Comparison of ENCODE assay signal across 10 cellular contexts in the genomic region with DNA sequence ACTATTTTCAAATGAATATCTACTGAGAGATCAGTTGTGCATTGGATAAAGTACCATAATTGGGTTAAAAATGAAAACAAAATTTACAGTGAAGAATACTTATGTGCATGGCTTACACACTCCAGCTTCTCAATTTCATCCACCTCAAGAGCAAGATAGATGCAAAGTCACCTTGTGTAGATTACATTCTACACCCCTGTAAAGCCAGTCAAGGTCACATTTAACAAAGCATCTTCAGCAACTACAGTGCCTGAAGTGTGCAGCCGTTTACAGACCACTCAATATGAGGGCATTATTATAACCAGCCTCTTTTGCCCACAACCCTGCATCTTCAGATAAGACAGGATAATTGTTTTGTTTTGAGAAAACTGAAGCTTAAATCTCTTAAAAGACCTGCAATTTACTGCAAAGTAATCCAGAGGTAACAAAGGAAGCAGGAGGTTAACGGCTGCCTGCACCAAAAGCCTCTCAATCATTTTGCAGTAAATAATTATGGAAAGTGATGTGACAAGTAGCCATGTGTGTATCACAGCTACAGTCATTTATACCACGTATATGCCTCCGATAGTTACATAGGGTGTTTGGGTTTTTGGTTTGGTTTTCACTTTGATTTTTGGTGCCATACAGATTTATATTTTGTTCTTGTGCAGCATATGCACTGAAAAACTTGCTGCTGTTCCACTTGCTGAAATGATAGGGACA. TPM values are rescaled to one million over a fixed set of nuclear protein-coding genes. Genes with fewer than 3 reads are reported as not detected.
DNase-seq lines count a peak whose midpoint lies in the region; ATAC-seq and TF ChIP-seq lines count a peak whose summit lies in the region.
"Had no signal": no experiment of that assay in that cellular context is flagged by ENCODE, and none has a peak within 500 bp of the region (broad histone marks: within the 10 kb centered on the region; RNA-seq: fewer than 3 reads in every experiment).

No MANE protein-coding gene starts in this region.

- H2AK5ac ChIP-seq in mesenchymal stem cell (ENCODE audit: low read length, severe bottlenecking), result no peak overlapping the region

- H3K18ac ChIP-seq in mesenchymal stem cell (ENCODE audit: low read depth in 1 of 2, low read length in 2 of 2), result peak overlapping the region in 1 of 2 experiments; percentile 0

- H3K9me3 ChIP-seq in A673 (ENCODE audit: low read depth, low read length, poor library complexity, severe bottlenecking) (no peaks in the 10 kb centered on the region), mesenchymal stem cell (ENCODE audit: control insufficient read depth, low read length) (no peaks in the 10 kb centered on the region)

- H3K4me1 Mint-ChIP-seq in activated CD8-positive, alpha-beta T cell treated with anti-CD3 and anti-CD28 coated beads, Interleukin-2, amount 10 ng/mL, durations not matched to agents 7 days and 5 days (ENCODE audit: low read depth), result peaks cover 53% of the 10 kb centered on the region

- H2BK15ac ChIP-seq in mesenchymal stem cell (ENCODE audit: low read depth, poor library complexity, severe bottlenecking), result no peak overlapping the region

- TF ChIP-seq CTCF in A673 (conservative IDR thresholded peaks at IDR 0.05; ENCODE audit: low read depth, low read length), result no peak

- BruUV-seq in A673 (replicated peaks; lab: Mats Ljungman, UMichigan), result no TSS peak

- H3K23ac ChIP-seq in mesenchymal stem cell (ENCODE audit: low read length in 2 of 2), result no peak overlapping the region

- no peak overlapping the region for H2BK5ac ChIP-seq in mesenchymal stem cell (ENCODE audit: low read depth, low read length, poor library complexity, severe bottlenecking)

- H3K27me3 ChIP-seq in A673 (replicated peaks; ENCODE audit: insufficient read depth, low read depth, low read length, poor library complexity) (no peaks in the 10 kb centered on the region), mesenchymal stem cell (ENCODE audit: control insufficient read depth in 1 of 2, insufficient read depth in 1 of 2, low read length in 2 of 2) (no peaks in the 10 kb centered on the region)

- ATAC-seq in GM18505 (IDR thresholded peaks at IDR 0.05; ENCODE audit: unreplicated experiment) (no peak), left lobe of liver (no peak)
- no peak for ATAC-seq in activated CD8-positive, alpha-beta T cell treated with anti-CD3 and anti-CD28 coated beads, Interleukin-2, amount 10 ng/mL, durations not matched to agents 7 days and 5 days

- peak overlapping the region; percentile 62 for H3K27ac Mint-ChIP-seq in activated CD8-positive, alpha-beta T cell treated with anti-CD3 and anti-CD28 coated beads, Interleukin-2, amount 10 ng/mL, durations not matched to agents 7 days and 5 days

- CTCF ChIA-PET in A673 (lab: Charles Lee), result no interaction called here
- CTCF ChIA-PET in activated CD8-positive, alpha-beta T cell treated with anti-CD3 and anti-CD28 coated beads, Interleukin-2, amount 10 ng/mL, durations not matched to agents 7 days and 5 days (lab: Charles Lee), result interaction anchor here (1.1 to 3.6 kb wide), 9 partner anchors 8 to 255 kb away, joined by 3 to 58 read pairs (median 7); partner anchors contain the start of gene H2AZ2

- no peak overlapping the region for H2BK120ac ChIP-seq in mesenchymal stem cell (ENCODE audit: low read depth, low read length)

- WGBS in mesenchymal stem cell, result 81% methylated on average over 4 of the region's 4 CpGs

- H3K36me3 Mint-ChIP-seq in activated CD8-positive, alpha-beta T cell treated with anti-CD3 and anti-CD28 coated beads, Interleukin-2, amount 10 ng/mL, durations not matched to agents 7 days and 5 days (ENCODE audit: low read depth), result peaks cover 70% of the 10 kb centered on the region

- no peak overlapping the region for H2AFZ ChIP-seq in mesenchymal stem cell (ENCODE audit: low read depth, low read length)

- no peak overlapping the region for H3K4ac ChIP-seq in mesenchymal stem cell (ENCODE audit: low read depth in 1 of 2, low read length in 2 of 2)

- peaks cover 5% of the 10 kb centered on the region for H3K79me1 ChIP-seq in mesenchymal stem cell (replicated peaks; ENCODE audit: low read length, poor library complexity, severe bottlenecking)

- H3K36me3 ChIP-seq in A673 (ENCODE audit: insufficient read depth, low read length, poor library complexity, severe bottlenecking), result peaks cover 15% of the 10 kb centered on the region
- peaks cover 0 to 41% of the 10 kb centered on the region in 2 experiments for H3K36me3 ChIP-seq in mesenchymal stem cell (ENCODE audit: control insufficient read depth in 1 of 2, insufficient read depth in 2 of 2, low read depth in 1 of 2, low read length in 2 of 2)

- H3K27ac ChIP-seq in A673 (ENCODE audit: low read depth, low read length, poor library complexity, severe bottlenecking), result peak overlapping the region; percentile 71
- H3K27ac ChIP-seq in mesenchymal stem cell (ENCODE audit: low read length, poor library complexity, severe bottlenecking), result no peak overlapping the region

- no peak overlapping the region for H4K91ac ChIP-seq in mesenchymal stem cell (ENCODE audit: low read length)

- no peak overlapping the region for H2BK12ac ChIP-seq in mesenchymal stem cell (ENCODE audit: low read length in 2 of 2)

- H3K4me1 ChIP-seq in A673 (ENCODE audit: insufficient read depth, low read length, poor library complexity, severe bottlenecking) (peaks cover 43% of the 10 kb centered on the region), mesenchymal stem cell (ENCODE audit: control insufficient read depth, insufficient read depth, low read depth, low read length) (peaks cover 3% of the 10 kb centered on the region)

- peak overlapping the region; percentile 88 for H3K4me3 Mint-ChIP-seq in activated CD8-positive, alpha-beta T cell treated with anti-CD3 and anti-CD28 coated beads, Interleukin-2, amount 10 ng/mL, durations not matched to agents 7 days and 5 days

- no peaks in the 10 kb centered on the region for H3K27me3 Mint-ChIP-seq in activated CD8-positive, alpha-beta T cell treated with anti-CD3 and anti-CD28 coated beads, Interleukin-2, amount 10 ng/mL, durations not matched to agents 7 days and 5 days (ENCODE audit: low read depth)

- no peak overlapping the region for H4K8ac ChIP-seq in mesenchymal stem cell (ENCODE audit: low read length)

- H3K9me3 Mint-ChIP-seq in activated CD8-positive, alpha-beta T cell treated with anti-CD3 and anti-CD28 coated beads, Interleukin-2, amount 10 ng/mL, durations not matched to agents 7 days and 5 days (ENCODE audit: insufficient read depth), result no peaks in the 10 kb centered on the region

- DNase-seq in A673 (ENCODE audit: low spot score) (no peak), mesenchymal stem cell (no peak), DMS 273 (lab: John Stamatoyannopoulos, UW; ENCODE audit: unreplicated experiment) (no peak), NCI-H2081 (lab: John Stamatoyannopoulos, UW) (no peak), left lobe of liver (ENCODE audit: low spot score) (no peak)
- DNase-seq in activated CD8-positive, alpha-beta T cell treated with anti-CD3 and anti-CD28 coated beads, Interleukin-2, amount 10 ng/mL, durations not matched to agents 7 days and 5 days, result no peak
- no peak for DNase-seq in stimulated activated CD8-positive, alpha-beta memory T cell treated with anti-CD3 and anti-CD28 coated beads, Interleukin-4, amount 100 ng/mL, for 48 hours
- DNase-seq: NCI-H774 had no signal

- peak; percentile 21 for TF ChIP-seq POLR2A in GM18505 (IDR thresholded peaks at IDR 0.05; ENCODE audit: borderline replicate concordance, extremely low read depth, insufficient read depth, insufficient read length)

- H3K9ac ChIP-seq in mesenchymal stem cell (ENCODE audit: low read length), result peak overlapping the region; percentile 96

- intact Hi-C loops in A673 (cut with micrococcal nuclease; ENCODE audit: unreplicated experiment), result no loop called here

- H3K4me2 ChIP-seq in mesenchymal stem cell (ENCODE audit: low read length, poor library complexity, severe bottlenecking), result peak overlapping the region; percentile 58

- POLR2A ChIA-PET in A673 (lab: Charles Lee; ENCODE audit: low non-redundant PET), result no interaction called here
- POLR2A ChIA-PET in activated CD8-positive, alpha-beta T cell treated with anti-CD3 and anti-CD28 coated beads, Interleukin-2, amount 10 ng/mL, durations not matched to agents 7 days and 5 days (lab: Charles Lee), result interaction anchor here (1.4 to 3.6 kb wide), 5 partner anchors 11 to 34 kb away, joined by 3 to 43 read pairs (median 15); partner anchors contain the start of gene H2AZ2

- no peak overlapping the region for H3K14ac ChIP-seq in mesenchymal stem cell (ENCODE audit: low read length in 2 of 2)

- H3K4me3 ChIP-seq in A673 (ENCODE audit: low read depth, low read length, poor library complexity, severe bottlenecking) (peak overlapping the region; percentile 74), mesenchymal stem cell (ENCODE audit: insufficient read depth in 1 of 2, low read depth in 1 of 2, low read length in 2 of 2) (peak overlapping the region in 1 of 2 experiments; percentile 87)
- H3K4me3 ChIP-seq: lung had no signal

RNA-seq across cellular contexts. Expression of gene PURB, which starts 4.9 kb away (rescaled TPM):
- total RNA-seq in A673 (2021) (25.3 and 27.4 TPM in 2 replicates), left lobe of liver (5.0 TPM)
- total RNA-seq in activated CD8-positive, alpha-beta T cell treated with anti-CD3 and anti-CD28 coated beads, Interleukin-2, amount 10 ng/mL, durations not matched to agents 7 days and 5 days, result 10 to 100 TPM; 26.8 to 28.0 TPM
- polyA plus RNA-seq in mesenchymal stem cell (2013, experiment 1 of 2), result 9.6 TPM
- 9.6 TPM for polyA plus RNA-seq in mesenchymal stem cell (2013, experiment 2 of 2)

RNA-seq across cellular contexts. Expression of gene H2AZ2, which starts 32.6 kb away (rescaled TPM):
- 272 and 291 TPM in 2 replicates for total RNA-seq in A673 (2021)
- total RNA-seq in activated CD8-positive, alpha-beta T cell treated with anti-CD3 and anti-CD28 coated beads, Interleukin-2, amount 10 ng/mL, durations not matched to agents 7 days and 5 days, result 100 to 1,000 TPM; 435 to 439 TPM
- 103 TPM for polyA plus RNA-seq in mesenchymal stem cell (2013, experiment 1 of 2)
- polyA plus RNA-seq in mesenchymal stem cell (2013, experiment 2 of 2), result 102 TPM
- 64.6 TPM for total RNA-seq in left lobe of liver
